Comparison of ENCODE assay signal across 9 cellular contexts in genomic region chr4:172830295-172830764, GRCh38.
DNase-seq lines count a peak whose midpoint lies in the region; TF ChIP-seq lines count a peak whose summit lies in the region.
"Had no signal": no experiment of that assay in that cellular context is flagged by ENCODE, and none has a peak within 500 bp of the region (broad histone marks: within the 10 kb centered on the region; RNA-seq: fewer than 3 reads in every experiment).

No MANE protein-coding gene starts in this region.

- no peaks in the 10 kb centered on the region for H3K36me3 ChIP-seq in colonic mucosa

- no peak overlapping the region for H3K4me3 ChIP-seq in colonic mucosa

- no peaks in the 10 kb centered on the region for H3K27me3 ChIP-seq in colonic mucosa

- H3K9me3 Mint-ChIP-seq in activated naive CD4-positive, alpha-beta T cell treated with anti-CD3 and anti-CD28 coated beads, Interleukin-2, amount 10 ng/mL, durations not matched to agents 7 days and 5 days: no peaks in the 10 kb centered on the region
- H3K9me3 Mint-ChIP-seq in activated T-helper 1 cell treated with anti-CD3 and anti-CD28 coated beads, Interleukin-12 subunit alpha, Interleukin-12 subunit beta, Interleukin-2, Interleukin-4 antibody, amounts not matched to agents 30 ng/mL and 10 ng/mL and 1 ng/mL, durations not matched to agents 14 hours and 24 hours and 36 hours: no peaks in the 10 kb centered on the region
- H3K9me3 Mint-ChIP-seq: memory B cell had no signal

- H3K4me3 Mint-ChIP-seq in activated naive CD4-positive, alpha-beta T cell treated with anti-CD3 and anti-CD28 coated beads, Interleukin-2, amount 10 ng/mL, durations not matched to agents 7 days and 5 days: no peak overlapping the region
- H3K4me3 Mint-ChIP-seq in activated T-helper 1 cell treated with anti-CD3 and anti-CD28 coated beads, Interleukin-12 subunit alpha, Interleukin-12 subunit beta, Interleukin-2, Interleukin-4 antibody, amounts not matched to agents 30 ng/mL and 10 ng/mL and 1 ng/mL, durations not matched to agents 14 hours and 24 hours and 36 hours: no peak overlapping the region
- H3K4me3 Mint-ChIP-seq: memory B cell had no signal

- TF ChIP-seq CTCF in GM10266 (IDR thresholded peaks at IDR 0.05; ENCODE audit: control insufficient read depth, insufficient read depth, low read depth, missing control alignments): peak; percentile 48
- peak; percentile 48 for TF ChIP-seq CTCF in colonic mucosa (IDR thresholded peaks at IDR 0.05)

- no peaks in the 10 kb centered on the region for H3K36me3 Mint-ChIP-seq in activated naive CD4-positive, alpha-beta T cell treated with anti-CD3 and anti-CD28 coated beads, Interleukin-2, amount 10 ng/mL, durations not matched to agents 7 days and 5 days
- H3K36me3 Mint-ChIP-seq in activated T-helper 1 cell treated with anti-CD3 and anti-CD28 coated beads, Interleukin-12 subunit alpha, Interleukin-12 subunit beta, Interleukin-2, Interleukin-4 antibody, amounts not matched to agents 30 ng/mL and 10 ng/mL and 1 ng/mL, durations not matched to agents 14 hours and 24 hours and 36 hours (ENCODE audit: low read depth): no peaks in the 10 kb centered on the region
- H3K36me3 Mint-ChIP-seq: memory B cell had no signal

- no peaks in the 10 kb centered on the region for H3K9me3 ChIP-seq in colonic mucosa

- no peak overlapping the region for H3K27ac ChIP-seq in colonic mucosa

- H3K9ac ChIP-seq in colonic mucosa (ENCODE audit: low read depth in 2 of 2, low read length in 2 of 2): no peak overlapping the region

- no peaks in the 10 kb centered on the region for H3K4me1 ChIP-seq in colonic mucosa

- CTCF ChIA-PET in activated naive CD4-positive, alpha-beta T cell treated with anti-CD3 and anti-CD28 coated beads, Interleukin-2, amount 10 ng/mL, durations not matched to agents 7 days and 5 days (lab: Charles Lee): no interaction called here

- intact Hi-C loops in colonic mucosa (cut with DNase I): loop anchor here (5.0 to 10.0 kb wide), 2 partner anchors 238 to 986 kb away; no protein-coding TSS in a partner anchor
- intact Hi-C loops in activated T-helper 1 cell treated with anti-CD3 and anti-CD28 coated beads, Interleukin-12 subunit alpha, Interleukin-12 subunit beta, Interleukin-2, Interleukin-4 antibody, amounts not matched to agents 30 ng/mL and 10 ng/mL and 1 ng/mL, durations not matched to agents 14 hours and 24 hours and 36 hours (cut with micrococcal nuclease): no loop called here

- no peak overlapping the region for H3K27ac Mint-ChIP-seq in activated naive CD4-positive, alpha-beta T cell treated with anti-CD3 and anti-CD28 coated beads, Interleukin-2, amount 10 ng/mL, durations not matched to agents 7 days and 5 days
- H3K27ac Mint-ChIP-seq in activated T-helper 1 cell treated with anti-CD3 and anti-CD28 coated beads, Interleukin-12 subunit alpha, Interleukin-12 subunit beta, Interleukin-2, Interleukin-4 antibody, amounts not matched to agents 30 ng/mL and 10 ng/mL and 1 ng/mL, durations not matched to agents 14 hours and 24 hours and 36 hours: no peak overlapping the region
- H3K27ac Mint-ChIP-seq: memory B cell had no signal

- no peaks in the 10 kb centered on the region for H3K27me3 Mint-ChIP-seq in activated naive CD4-positive, alpha-beta T cell treated with anti-CD3 and anti-CD28 coated beads, Interleukin-2, amount 10 ng/mL, durations not matched to agents 7 days and 5 days
- H3K27me3 Mint-ChIP-seq in activated T-helper 1 cell treated with anti-CD3 and anti-CD28 coated beads, Interleukin-12 subunit alpha, Interleukin-12 subunit beta, Interleukin-2, Interleukin-4 antibody, amounts not matched to agents 30 ng/mL and 10 ng/mL and 1 ng/mL, durations not matched to agents 14 hours and 24 hours and 36 hours (ENCODE audit: insufficient read depth): no peaks in the 10 kb centered on the region

- no peaks in the 10 kb centered on the region for H3K4me1 Mint-ChIP-seq in activated naive CD4-positive, alpha-beta T cell treated with anti-CD3 and anti-CD28 coated beads, Interleukin-2, amount 10 ng/mL, durations not matched to agents 7 days and 5 days
- no peaks in the 10 kb centered on the region for H3K4me1 Mint-ChIP-seq in activated T-helper 1 cell treated with anti-CD3 and anti-CD28 coated beads, Interleukin-12 subunit alpha, Interleukin-12 subunit beta, Interleukin-2, Interleukin-4 antibody, amounts not matched to agents 30 ng/mL and 10 ng/mL and 1 ng/mL, durations not matched to agents 14 hours and 24 hours and 36 hours (ENCODE audit: low read depth)
- H3K4me1 Mint-ChIP-seq: memory B cell had no signal

- DNase-seq in GM10266 (ENCODE audit: extremely low spot score) (no peak), NCI-H1105 treated with DMSO at 0.1 percent for 48 hours (lab: John Stamatoyannopoulos, UW) (peak; percentile 2), colonic mucosa (no peak), pons (ENCODE audit: low spot score) (peak; percentile 26), NCI-H2107 (lab: John Stamatoyannopoulos, UW) (no peak), COLO668 (lab: John Stamatoyannopoulos, UW; ENCODE audit: unreplicated experiment) (no peak)
- no peak for DNase-seq in activated naive CD4-positive, alpha-beta T cell treated with anti-CD3 and anti-CD28 coated beads, Interleukin-2, amount 10 ng/mL, durations not matched to agents 7 days and 5 days
- no peak for DNase-seq in activated T-helper 1 cell treated with anti-CD3 and anti-CD28 coated beads, Interleukin-12 subunit alpha, Interleukin-12 subunit beta, Interleukin-2, Interleukin-4 antibody, amounts not matched to agents 30 ng/mL and 10 ng/mL and 1 ng/mL, durations not matched to agents 14 hours and 24 hours and 36 hours (ENCODE audit: low spot score)

Comparison
In these comparisons a context has a peak if more than half of its experiments do, and no peak if none do; other contexts are left out.
1. DNase-seq: peak in NCI-H1105 treated with DMSO at 0.1 percent for 48 hours (single experiment) and pons (single experiment); none in GM10266 (single experiment), colonic mucosa (single experiment), activated naive CD4-positive, alpha-beta T cell treated with anti-CD3 and anti-CD28 coated beads, Interleukin-2, amount 10 ng/mL, durations not matched to agents 7 days and 5 days (single experiment), activated T-helper 1 cell treated with anti-CD3 and anti-CD28 coated beads, Interleukin-12 subunit alpha, Interleukin-12 subunit beta, Interleukin-2, Interleukin-4 antibody, amounts not matched to agents 30 ng/mL and 10 ng/mL and 1 ng/mL, durations not matched to agents 14 hours and 24 hours and 36 hours (single experiment), NCI-H2107 (single experiment) and COLO668 (single experiment).